11 cellular contexts compared by ENCODE assay signal in the genomic region with DNA sequence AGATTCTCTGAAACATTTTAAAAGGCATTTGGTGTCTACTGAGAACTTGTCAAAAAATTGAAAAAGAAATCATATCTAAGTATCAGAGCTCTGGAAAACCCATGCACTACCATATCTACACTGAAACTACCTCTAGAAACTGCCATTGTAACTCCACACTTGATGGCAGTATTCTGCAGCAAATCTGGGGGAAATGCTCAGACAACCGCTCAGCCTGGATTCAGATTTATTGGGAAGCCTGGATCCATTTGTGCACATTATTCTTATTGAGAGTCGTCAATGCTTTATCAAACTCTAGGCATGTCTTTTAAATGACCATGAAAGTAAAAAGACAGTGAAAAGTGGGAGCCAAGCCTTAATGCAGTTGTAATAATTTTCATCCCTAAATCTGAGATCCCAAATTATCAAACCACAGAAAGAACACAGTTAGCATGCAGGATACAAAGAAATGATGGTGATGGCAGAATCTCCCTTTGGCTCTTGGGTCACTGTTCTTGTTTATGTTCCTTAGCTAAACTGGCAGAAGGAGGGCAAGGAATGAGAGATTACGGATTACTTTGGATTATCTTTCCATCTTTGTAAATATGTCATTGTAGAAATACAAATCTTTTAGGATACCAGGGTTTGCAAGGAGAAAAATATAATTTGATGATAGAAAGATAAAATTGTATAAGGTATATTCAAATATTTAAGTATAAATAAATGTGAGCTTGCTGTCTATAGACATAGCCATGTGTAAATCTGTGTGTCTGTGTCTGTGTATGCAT.
DNase-seq lines count a peak whose midpoint lies in the region; ATAC-seq and TF ChIP-seq lines count a peak whose summit lies in the region.
"Had no signal": no experiment of that assay in that cellular context is flagged by ENCODE, and none has a peak within 500 bp of the region (broad histone marks: within the 10 kb centered on the region; RNA-seq: fewer than 3 reads in every experiment).

No MANE protein-coding gene starts in this region.

- H3K4me1 ChIP-seq in neuronal stem cell (ENCODE audit: control insufficient read depth in 2 of 2, insufficient read depth in 1 of 2, low read depth in 1 of 2, low read length in 2 of 2) (no peaks in the 10 kb centered on the region), stomach (no peaks in the 10 kb centered on the region)
- H3K4me1 ChIP-seq: transverse colon had no signal

- TF ChIP-seq POLR2A in stomach (IDR thresholded peaks at IDR 0.05), result no peak

- no peaks in the 10 kb centered on the region for H3K27me3 ChIP-seq in neuronal stem cell (ENCODE audit: control insufficient read depth in 3 of 3, insufficient read depth in 3 of 3, low read depth in 1 of 3, low read length in 3 of 3)
- no peaks in the 10 kb centered on the region for H3K27me3 ChIP-seq in stomach
- H3K27me3 ChIP-seq: transverse colon had no signal

- no peaks in the 10 kb centered on the region for H3K36me3 ChIP-seq in neuronal stem cell (replicated peaks in 1 of 2; ENCODE audit: control insufficient read depth in 2 of 2, insufficient read depth in 2 of 2, low read length in 2 of 2)
- H3K36me3 ChIP-seq in stomach, result no peaks in the 10 kb centered on the region
- H3K36me3 ChIP-seq: transverse colon had no signal

- no peak overlapping the region for H3K23ac ChIP-seq in neuronal stem cell (ENCODE audit: low read depth, low read length, poor library complexity)

- no peak overlapping the region for H3K4ac ChIP-seq in neuronal stem cell (ENCODE audit: low read length)

- H2BK12ac ChIP-seq in neuronal stem cell (ENCODE audit: low read length), result no peak overlapping the region

- no peak overlapping the region for H4K91ac ChIP-seq in neuronal stem cell (ENCODE audit: low read depth, low read length, poor library complexity)

- WGBS in neuronal stem cell (ENCODE audit: extremely low coverage in 2 of 2, insufficient read length in 2 of 2, insufficient replicate concordance in 1 of 2), 2 donors, result no CpG with 5 or more reads among the region's 3 CpGs
- 43 to 48% (median 47%) methylated on average over 3 of the region's 3 CpGs for WGBS in stomach, 5 donors

- no peak overlapping the region for H4K8ac ChIP-seq in neuronal stem cell (ENCODE audit: low read depth, low read length)

- H3K4me3 ChIP-seq in neuronal stem cell (ENCODE audit: low read length in 2 of 2) (no peak overlapping the region), stomach (no peak overlapping the region)
- H3K4me3 ChIP-seq: transverse colon had no signal

- intact Hi-C loops in stomach (cut with DNase I; ENCODE audit: low total_unique reads), result loop anchor here (5.0 kb wide), 1 partner anchor 58 kb away; no protein-coding TSS in a partner anchor

- no peak overlapping the region for H3K9ac ChIP-seq in neuronal stem cell (ENCODE audit: low read depth, low read length, poor library complexity)

- peak; percentile 71 for DNase-seq in DMS53 (lab: John Stamatoyannopoulos, UW)
- DNase-seq in NCI-H69 (lab: John Stamatoyannopoulos, UW), result peak; percentile 89
- peak; percentile 57 for DNase-seq in fibroblast of gingiva (ENCODE audit: low read depth)
- DNase-seq in neuronal stem cell (ENCODE audit: low spot score), result no peak
- DNase-seq in stomach, result no peak
- no peak for DNase-seq in GM20000 (ENCODE audit: low spot score)
- DNase-seq in A172 (ENCODE audit: low spot score), result no peak
- DNase-seq: activated CD4-positive, alpha-beta T cell treated with anti-CD3 and anti-CD28 coated beads, Interleukin-2, amount 50 U/mL, for 4 hours; transverse colon had no signal

- TF ChIP-seq EP300 in stomach (IDR thresholded peaks at IDR 0.05), result no peak

- no peak overlapping the region for H2AK5ac ChIP-seq in neuronal stem cell (ENCODE audit: low read depth, low read length)

- no peaks in the 10 kb centered on the region for H3K79me1 ChIP-seq in neuronal stem cell (ENCODE audit: low read depth, low read length)

- H3K27ac ChIP-seq in neuronal stem cell (replicated peaks; ENCODE audit: low read length) (no peak overlapping the region), stomach (no peak overlapping the region)
- H3K27ac ChIP-seq: transverse colon had no signal

- H3K9me3 ChIP-seq in neuronal stem cell (replicated peaks in 1 of 2; ENCODE audit: control insufficient read depth in 2 of 2, insufficient read depth in 1 of 2, low read depth in 1 of 2, low read length in 2 of 2) (no peaks in the 10 kb centered on the region), stomach (no peaks in the 10 kb centered on the region)
- H3K9me3 ChIP-seq: transverse colon had no signal

- no peak for ATAC-seq in HG03039 (IDR thresholded peaks at IDR 0.05; ENCODE audit: unreplicated experiment)
- ATAC-seq: Panc1 had no signal

- no peak overlapping the region for H3K4me2 ChIP-seq in neuronal stem cell (ENCODE audit: insufficient read depth, low read length, poor library complexity, severe bottlenecking)

- TF ChIP-seq CTCF in stomach (IDR thresholded peaks at IDR 0.05) (no peak), GM20000 (IDR thresholded peaks at IDR 0.05; ENCODE audit: extremely low read depth, missing control alignments) (no peak)

- H2BK15ac ChIP-seq in neuronal stem cell (ENCODE audit: low read length), result no peak overlapping the region

- H3K14ac ChIP-seq in neuronal stem cell (ENCODE audit: low read length), result no peak overlapping the region

- no peak overlapping the region for H2BK5ac ChIP-seq in neuronal stem cell (ENCODE audit: low read length)

- H2AFZ ChIP-seq in neuronal stem cell (ENCODE audit: low read length), result peak overlapping the region; percentile 24

- no peak overlapping the region for H3K18ac ChIP-seq in neuronal stem cell (ENCODE audit: low read length)

- H2BK120ac ChIP-seq in neuronal stem cell (ENCODE audit: low read depth, low read length), result no peak overlapping the region

Comparison
In these comparisons a context has a peak if more than half of its experiments do, and no peak if none do; other contexts are left out.
1. DNase-seq: peak in DMS53 (single experiment), NCI-H69 (single experiment) and fibroblast of gingiva (single experiment); none in neuronal stem cell (single experiment), stomach (single experiment), GM20000 (single experiment) and A172 (single experiment).